ENCODE assay signal across 9 cellular contexts in the genomic region with DNA sequence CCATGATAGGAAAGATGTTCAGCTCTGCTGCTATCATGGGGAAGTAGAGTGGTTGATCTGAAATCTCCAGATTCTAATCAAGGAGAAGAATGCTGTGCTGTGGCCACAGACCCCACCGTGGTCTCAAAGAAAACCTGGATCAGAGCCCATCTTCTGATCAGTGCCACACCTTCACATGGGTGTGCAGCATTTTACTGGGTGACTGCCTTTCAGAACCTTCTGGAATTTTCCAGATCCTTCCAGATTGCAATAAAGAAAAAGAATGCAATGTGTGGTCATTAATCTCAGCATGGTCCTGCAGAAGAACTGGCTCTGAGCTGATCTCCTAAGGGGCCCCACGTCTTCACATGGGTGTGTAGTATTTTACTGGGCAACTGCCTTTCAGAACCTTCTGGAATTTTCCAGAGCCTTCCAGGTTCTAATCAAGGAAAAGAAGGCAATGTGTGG. TPM values are rescaled to one million over a fixed set of nuclear protein-coding genes. Genes with fewer than 3 reads are reported as not detected.
DNase-seq lines count a peak whose midpoint lies in the region; ATAC-seq and TF ChIP-seq lines count a peak whose summit lies in the region.
"Had no signal": no experiment of that assay in that cellular context is flagged by ENCODE, and none has a peak within 500 bp of the region (broad histone marks: within the 10 kb centered on the region; RNA-seq: fewer than 3 reads in every experiment).

No MANE protein-coding gene starts in this region.

- no peak for TF ChIP-seq POLR2A in body of pancreas (IDR thresholded peaks at IDR 0.05)

- no peak for DNase-seq in CD4-positive, CD25-positive, alpha-beta regulatory T cell
- DNase-seq in body of pancreas, result no peak
- DNase-seq in effector CD4-positive, alpha-beta T cell, result no peak
- DNase-seq in kidney glomerular epithelial cell (lab: John Stamatoyannopoulos, UW), result no peak
- no peak for DNase-seq in H7

- H3K27ac Mint-ChIP-seq in CD4-positive, CD25-positive, alpha-beta regulatory T cell, result peak overlapping the region; percentile 78 to 86 (median 82)

- intact Hi-C loops in body of pancreas (cut with DNase I), result no loop called here

- no peaks in the 10 kb centered on the region for H3K9me3 ChIP-seq in CD4-positive, CD25-positive, alpha-beta regulatory T cell (ENCODE audit: control insufficient read depth in 2 of 2, low read length in 2 of 2)
- H3K9me3 ChIP-seq in body of pancreas (no peaks in the 10 kb centered on the region), mucosa of rectum (ENCODE audit: control insufficient read depth in 2 of 2, low read length in 2 of 2) (no peaks in the 10 kb centered on the region)

- peaks cover 24% of the 10 kb centered on the region for H3K36me3 Mint-ChIP-seq in CD4-positive, CD25-positive, alpha-beta regulatory T cell

- H3K27ac ChIP-seq in CD4-positive, CD25-positive, alpha-beta regulatory T cell (ENCODE audit: insufficient read depth, low read length, poor library complexity, severe bottlenecking), result peak overlapping the region; percentile 45
- H3K27ac ChIP-seq in body of pancreas (peak overlapping the region; percentile 89 to 99 (median 98)), mucosa of rectum (ENCODE audit: low read depth in 2 of 2, low read length in 2 of 2) (peak overlapping the region; percentile 93 to 94)
- H3K27ac ChIP-seq: PC-9 had no signal

- peaks cover 0 to 1% (median 0%) of the 10 kb centered on the region in 7 donors for H3K9me3 Mint-ChIP-seq in CD4-positive, CD25-positive, alpha-beta regulatory T cell

- H3K27me3 Mint-ChIP-seq in CD4-positive, CD25-positive, alpha-beta regulatory T cell, result no peaks in the 10 kb centered on the region

- no peak overlapping the region for H3K4me3 ChIP-seq in CD4-positive, CD25-positive, alpha-beta regulatory T cell (ENCODE audit: low read depth, low read length)
- no peak overlapping the region for H3K4me3 ChIP-seq in body of pancreas
- H3K4me3 ChIP-seq in mucosa of rectum (ENCODE audit: low read length in 2 of 2), result no peak overlapping the region
- H3K4me3 ChIP-seq in H7 (ENCODE audit: insufficient read depth, low read depth, low read length), result no peak overlapping the region
- H3K4me3 ChIP-seq: PC-9 had no signal

- peaks cover 59% of the 10 kb centered on the region for H3K36me3 ChIP-seq in CD4-positive, CD25-positive, alpha-beta regulatory T cell (ENCODE audit: control insufficient read depth, insufficient read depth, low read length)
- no peaks in the 10 kb centered on the region for H3K36me3 ChIP-seq in body of pancreas (replicated peaks in 1 of 2; ENCODE audit: insufficient read depth in 1 of 2, low read depth in 2 of 2)
- H3K36me3 ChIP-seq in mucosa of rectum (ENCODE audit: control insufficient read depth in 2 of 2, insufficient read depth in 2 of 2, low read length in 2 of 2), result peaks cover 4 to 14% of the 10 kb centered on the region in 2 donors
- no peaks in the 10 kb centered on the region for H3K36me3 ChIP-seq in H7 (replicated peaks; ENCODE audit: control insufficient read depth, insufficient read depth, low read length)

- 32 to 33% methylated on average over 2 of the region's 2 CpGs for WGBS in body of pancreas, 2 donors

- no peak for ATAC-seq in CD4-positive, CD25-positive, alpha-beta regulatory T cell (ENCODE audit: low read depth in 2 of 2)
- ATAC-seq in HG02798 (IDR thresholded peaks at IDR 0.05; ENCODE audit: poor library complexity, unreplicated experiment) (peak; percentile 2), body of pancreas (no peak), HG02870 (IDR thresholded peaks at IDR 0.05; ENCODE audit: unreplicated experiment) (no peak)

- H3K9ac ChIP-seq in mucosa of rectum (ENCODE audit: low read depth in 1 of 2, low read length in 2 of 2), result peak overlapping the region; percentile 27 to 68

- peaks cover 15 to 85% (median 47%) of the 10 kb centered on the region in 4 donors for H3K4me1 Mint-ChIP-seq in CD4-positive, CD25-positive, alpha-beta regulatory T cell

- no peak for TF ChIP-seq CTCF in body of pancreas (IDR thresholded peaks at IDR 0.05)

- H3K27me3 ChIP-seq in CD4-positive, CD25-positive, alpha-beta regulatory T cell (ENCODE audit: control insufficient read depth, insufficient read depth, low read length), result no peaks in the 10 kb centered on the region
- H3K27me3 ChIP-seq in body of pancreas (no peaks in the 10 kb centered on the region), mucosa of rectum (ENCODE audit: control insufficient read depth in 2 of 2, insufficient read depth in 2 of 2, low read length in 2 of 2) (no peaks in the 10 kb centered on the region), H7 (ENCODE audit: control insufficient read depth, insufficient read depth, low read length) (no peaks in the 10 kb centered on the region)

- peaks cover 41% of the 10 kb centered on the region for H3K4me1 ChIP-seq in CD4-positive, CD25-positive, alpha-beta regulatory T cell (ENCODE audit: control insufficient read depth, insufficient read depth, low read length, poor library complexity, severe bottlenecking)
- H3K4me1 ChIP-seq in body of pancreas (peaks cover 50% of the 10 kb centered on the region), mucosa of rectum (ENCODE audit: control insufficient read depth in 2 of 2, insufficient read depth in 2 of 2, low read length in 2 of 2) (peaks cover 32 to 40% of the 10 kb centered on the region in 2 donors)

- H3K4me3 Mint-ChIP-seq in CD4-positive, CD25-positive, alpha-beta regulatory T cell, result peak overlapping the region in 3 of 4 donors; percentile 1 to 28 (median 5)

RNA-seq across cellular contexts. Expression of gene MBP, which starts 17.1 kb away (rescaled TPM):
- total RNA-seq in CD4-positive, CD25-positive, alpha-beta regulatory T cell, result 172 TPM
- 100 to 1,000 TPM; 134 to 145 (median 141) TPM for polyA plus RNA-seq in CD4-positive, CD25-positive, alpha-beta regulatory T cell
- 10 to 100 TPM; 17.4 to 24.4 TPM for total RNA-seq in body of pancreas
- 4.5 and 8.6 TPM in 2 replicates for total RNA-seq in H7 (2014; rRNA removed; shearing (Covaris generic))

Comparison
In these comparisons a context has a peak if more than half of its experiments do, and no peak if none do; other contexts are left out.
1. H3K27ac ChIP-seq: peak in every context shown above with its lines; median percentile 98 in body of pancreas; 94 in mucosa of rectum; 45 in CD4-positive, CD25-positive, alpha-beta regulatory T cell.